ENCODE assay signal across 9 cellular contexts in the genomic region with DNA sequence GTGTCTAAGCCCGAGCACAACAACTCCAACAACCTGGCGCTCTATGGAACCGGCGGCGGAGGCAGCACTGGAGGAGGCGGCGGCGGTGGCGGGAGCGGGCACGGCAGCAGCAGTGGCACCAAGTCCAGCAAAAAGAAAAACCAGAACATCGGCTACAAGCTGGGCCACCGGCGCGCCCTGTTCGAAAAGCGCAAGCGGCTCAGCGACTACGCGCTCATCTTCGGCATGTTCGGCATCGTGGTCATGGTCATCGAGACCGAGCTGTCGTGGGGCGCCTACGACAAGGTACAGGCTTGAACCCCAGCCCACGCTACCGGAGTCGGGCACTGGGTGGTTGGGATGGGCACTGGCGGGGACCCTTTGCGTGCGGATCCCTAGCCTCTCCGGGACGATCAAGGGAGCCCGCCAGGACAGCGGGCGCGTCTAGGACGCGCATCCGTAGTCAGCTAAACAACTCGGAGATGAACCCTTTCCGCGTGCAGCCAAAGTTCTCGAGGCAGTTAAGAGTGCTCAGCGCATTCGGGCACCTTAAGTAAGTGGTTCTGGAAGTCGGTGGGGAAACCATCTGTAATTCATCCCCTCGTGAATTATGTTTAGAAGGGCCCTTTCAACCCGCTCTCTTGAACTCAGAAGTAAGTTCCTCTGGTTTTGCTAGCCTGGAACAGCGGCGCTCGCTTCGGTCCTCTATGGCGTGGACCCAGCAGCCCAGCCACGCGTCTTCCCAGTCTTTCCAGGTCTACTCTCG. TPM values are rescaled to one million over a fixed set of nuclear protein-coding genes. Genes with fewer than 3 reads are reported as not detected.
DNase-seq lines count a peak whose midpoint lies in the region; ATAC-seq and TF ChIP-seq lines count a peak whose summit lies in the region.
"Had no signal": no experiment of that assay in that cellular context is flagged by ENCODE, and none has a peak within 500 bp of the region (broad histone marks: within the 10 kb centered on the region; RNA-seq: fewer than 3 reads in every experiment).

No MANE protein-coding gene starts in this region.

- TF ChIP-seq CTCF in C4-2B (conservative IDR thresholded peaks at IDR 0.05): no peak

- no peak for DNase-seq in immature natural killer cell
- no peak for DNase-seq in NCI-H345 treated with DMSO at 0.1 percent for 48 hours (lab: John Stamatoyannopoulos, UW; ENCODE audit: unreplicated experiment)
- DNase-seq: activated gamma-delta T cell treated with Interleukin-2 at 50 U/mL for 16 hours had no signal

- peak overlapping the region; percentile 93 for H3K4me3 ChIP-seq in HUES64 (ENCODE audit: low read length)
- H3K4me3 ChIP-seq in duodenal mucosa (ENCODE audit: low read depth in 1 of 2, low read length in 2 of 2): peak overlapping the region; percentile 60 to 61
- peak overlapping the region; percentile 50 to 66 for H3K4me3 ChIP-seq in mucosa of rectum (ENCODE audit: low read length in 2 of 2)

- peaks cover 11 to 16% (median 14%) of the 10 kb centered on the region in 3 donors for H3K27me3 Mint-ChIP-seq in immature natural killer cell (ENCODE audit: low read depth in 3 of 3)

- no peak overlapping the region for H3K27ac Mint-ChIP-seq in immature natural killer cell

- H3K27ac ChIP-seq in C4-2B (peak overlapping the region; percentile 80), HUES64 (ENCODE audit: low read depth, low read length) (no peak overlapping the region), duodenal mucosa (ENCODE audit: low read depth, low read length) (no peak overlapping the region), mucosa of rectum (ENCODE audit: low read depth in 2 of 2, low read length in 2 of 2) (no peak overlapping the region)

- under 1% methylated on average over 61 of the region's 61 CpGs for WGBS in HUES64

- H3K4me1 Mint-ChIP-seq in immature natural killer cell: no peaks in the 10 kb centered on the region

- no peak overlapping the region for H3K4me3 Mint-ChIP-seq in immature natural killer cell

- no peaks in the 10 kb centered on the region for H3K36me3 Mint-ChIP-seq in immature natural killer cell

- H3K27me3 ChIP-seq in HUES64 (ENCODE audit: insufficient read depth, low read length): peaks cover 15% of the 10 kb centered on the region
- peaks cover 27 to 31% of the 10 kb centered on the region in 2 donors for H3K27me3 ChIP-seq in duodenal mucosa (ENCODE audit: control insufficient read depth in 1 of 2, insufficient read depth in 2 of 2, low read length in 2 of 2)
- peaks cover 18 to 30% of the 10 kb centered on the region in 2 donors for H3K27me3 ChIP-seq in mucosa of rectum (ENCODE audit: control insufficient read depth in 2 of 2, insufficient read depth in 2 of 2, low read length in 2 of 2)

- H3K4me1 ChIP-seq in HUES64 (ENCODE audit: insufficient read depth, low read length) (peaks cover 35% of the 10 kb centered on the region), duodenal mucosa (ENCODE audit: control insufficient read depth in 1 of 2, insufficient read depth in 2 of 2, low read length in 2 of 2) (no peaks in the 10 kb centered on the region), mucosa of rectum (ENCODE audit: control insufficient read depth in 2 of 2, insufficient read depth in 2 of 2, low read length in 2 of 2) (peaks cover 5 to 13% of the 10 kb centered on the region in 2 donors)

- peak overlapping the region; percentile 44 for H3K9ac ChIP-seq in HUES64 (ENCODE audit: low read depth, low read length)
- no peak overlapping the region for H3K9ac ChIP-seq in duodenal mucosa (ENCODE audit: low read depth in 1 of 2, low read length in 2 of 2)
- no peak overlapping the region for H3K9ac ChIP-seq in mucosa of rectum (ENCODE audit: low read depth in 1 of 2, low read length in 2 of 2)

- peaks cover 22% of the 10 kb centered on the region for H3K36me3 ChIP-seq in HUES64 (ENCODE audit: insufficient read depth, low read length)
- no peaks in the 10 kb centered on the region for H3K36me3 ChIP-seq in duodenal mucosa (ENCODE audit: control insufficient read depth in 1 of 2, insufficient read depth in 2 of 2, low read length in 2 of 2)
- H3K36me3 ChIP-seq in mucosa of rectum (ENCODE audit: control insufficient read depth in 2 of 2, insufficient read depth in 2 of 2, low read length in 2 of 2): no peaks in the 10 kb centered on the region

- H3K9me3 Mint-ChIP-seq in immature natural killer cell: peaks cover 0 to 19% (median 6%) of the 10 kb centered on the region in 6 donors

- H3K9me3 ChIP-seq in HUES64 (ENCODE audit: insufficient read depth, low read depth, low read length) (no peaks in the 10 kb centered on the region), duodenal mucosa (ENCODE audit: control insufficient read depth in 1 of 2, low read length in 2 of 2) (no peaks in the 10 kb centered on the region), mucosa of rectum (ENCODE audit: control insufficient read depth in 2 of 2, low read length in 2 of 2) (no peaks in the 10 kb centered on the region)

- ATAC-seq in activated CD4-positive, CD25-positive, alpha-beta regulatory T cell treated with anti-CD3 and anti-CD28 coated beads, Interleukin-2, amount 50 U/mL, for 24 hours: no peak
- no peak for ATAC-seq in HG03439 (IDR thresholded peaks at IDR 0.05; ENCODE audit: unreplicated experiment)

RNA-seq across cellular contexts. Expression of gene KCNN2, which starts 1.3 kb away (rescaled TPM):
- polyA plus RNA-seq in HUES64 (2013, experiment 1 of 2): 11.5 TPM
- polyA plus RNA-seq in HUES64 (2013, experiment 2 of 2): 11.9 TPM
- not detected for polyA plus RNA-seq in immature natural killer cell
